ENCODE assay signal across 30 cellular contexts in the genomic region with DNA sequence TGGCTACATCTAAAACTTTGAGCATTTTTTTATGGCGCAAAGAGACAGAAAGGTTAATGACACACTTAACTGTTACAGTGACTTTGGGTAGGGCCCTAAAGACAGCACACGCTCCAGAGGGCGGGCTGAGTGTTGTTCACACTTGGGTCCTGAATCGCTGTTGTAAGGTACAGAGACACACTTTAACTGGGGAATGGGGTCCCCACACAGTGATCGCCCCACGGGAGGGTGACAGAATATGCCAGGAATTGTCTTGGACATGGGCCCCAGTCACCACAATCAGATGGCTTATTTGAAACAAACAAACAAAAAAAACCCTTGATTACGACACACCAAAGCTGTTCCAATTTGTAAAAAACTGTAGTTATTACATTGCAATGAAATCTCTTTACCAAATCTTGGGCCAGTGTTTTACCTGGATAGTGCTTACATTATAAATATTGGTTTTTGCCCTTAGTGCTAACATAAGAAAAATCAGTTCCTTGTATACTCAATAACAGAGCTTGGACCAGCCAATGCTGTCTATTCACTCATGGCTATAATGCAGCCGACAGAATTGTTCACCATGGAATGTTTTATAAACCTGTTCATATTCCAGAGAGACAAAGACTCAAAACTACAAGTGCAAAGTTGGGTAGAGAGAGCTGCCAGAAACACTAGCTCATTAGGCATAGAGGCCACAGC. TPM values are rescaled to one million over a fixed set of nuclear protein-coding genes. Genes with fewer than 3 reads are reported as not detected.
DNase-seq lines count a peak whose midpoint lies in the region; ATAC-seq and TF ChIP-seq lines count a peak whose summit lies in the region.
"Had no signal": no experiment of that assay in that cellular context is flagged by ENCODE, and none has a peak within 500 bp of the region (broad histone marks: within the 10 kb centered on the region; RNA-seq: fewer than 3 reads in every experiment).

No MANE protein-coding gene starts in this region.

- no peaks in the 10 kb centered on the region for H4K20me1 ChIP-seq in mammary epithelial cell (ENCODE audit: insufficient read depth, low read length)

- CTCF ChIA-PET in mammary epithelial cell (lab: Charles Lee; ENCODE audit: low non-redundant PET), result no interaction called here

- H3K27ac Mint-ChIP-seq in nephron progenitor cell, result peak overlapping the region; percentile 91
- H3K27ac Mint-ChIP-seq in activated CD4-positive, alpha-beta T cell treated with anti-CD3 and anti-CD28 coated beads, Interleukin-2, amount 10 ng/mL, durations not matched to agents 24 days and 14 days, result no peak overlapping the region
- H3K27ac Mint-ChIP-seq: activated naive CD8-positive, alpha-beta T cell treated with anti-CD3 and anti-CD28 coated beads, Interleukin-2, amount 50 U/mL, for 24 hours; CD4-positive, CD25-positive, alpha-beta regulatory T cell; T-helper 2 cell treated with Interferon-gamma antibody and Interleukin-4, amounts not matched to agents 5 μg/mL and 100 μg/mL, for 36 hours; type B pancreatic cell had no signal

- H3K4me1 ChIP-seq in mammary epithelial cell (ENCODE audit: insufficient read depth, low read length), result no peaks in the 10 kb centered on the region
- H3K4me1 ChIP-seq: body of pancreas, psoas muscle had no signal

- H3K4me2 ChIP-seq in mammary epithelial cell (ENCODE audit: insufficient read depth, low read depth, low read length), result no peak overlapping the region

- H3K9ac ChIP-seq in mammary epithelial cell (ENCODE audit: insufficient read depth, low read length), result no peak overlapping the region

- H2AFZ ChIP-seq in mammary epithelial cell (ENCODE audit: low read depth, low read length), result no peak overlapping the region

- intact Hi-C loops in mammary epithelial cell (cut with micrococcal nuclease), result no loop called here
- intact Hi-C loops in activated CD4-positive, alpha-beta T cell treated with anti-CD3 and anti-CD28 coated beads, Interleukin-2, amount 10 ng/mL, durations not matched to agents 24 days and 14 days (cut with micrococcal nuclease), result no loop called here

- H3K36me3 Mint-ChIP-seq in nephron progenitor cell (ENCODE audit: low read depth), result peaks cover 29% of the 10 kb centered on the region
- peaks cover 23% of the 10 kb centered on the region for H3K36me3 Mint-ChIP-seq in activated CD4-positive, alpha-beta T cell treated with anti-CD3 and anti-CD28 coated beads, Interleukin-2, amount 10 ng/mL, durations not matched to agents 24 days and 14 days (ENCODE audit: low read depth)

- in situ Hi-C loops in T47D (cut with HindIII; ENCODE audit: low pct_unique_long_range_greater_than_20kb, low sequenced_read_pairs) (no loop called here), mammary epithelial cell (cut with MboI; ENCODE audit: low sequenced_read_pairs in 2 of 2) (no loop called here)

- no peak overlapping the region for H3K4me3 Mint-ChIP-seq in nephron progenitor cell
- H3K4me3 Mint-ChIP-seq in activated CD4-positive, alpha-beta T cell treated with anti-CD3 and anti-CD28 coated beads, Interleukin-2, amount 10 ng/mL, durations not matched to agents 24 days and 14 days, result no peak overlapping the region
- H3K4me3 Mint-ChIP-seq: activated naive CD8-positive, alpha-beta T cell treated with anti-CD3 and anti-CD28 coated beads, Interleukin-2, amount 50 U/mL, for 24 hours; activated T-cell treated with anti-CD3 and anti-CD28 coated beads, Interleukin-2, amount 50 U/mL, for 4 hours; CD4-positive, CD25-positive, alpha-beta regulatory T cell; T-helper 2 cell treated with Interferon-gamma antibody and Interleukin-4, amounts not matched to agents 5 μg/mL and 100 μg/mL, for 36 hours; type B pancreatic cell had no signal

- ATAC-seq in GM21367 (IDR thresholded peaks at IDR 0.05; ENCODE audit: unreplicated experiment) (no peak), HG03571 (IDR thresholded peaks at IDR 0.05; ENCODE audit: unreplicated experiment) (no peak)
- ATAC-seq: activated naive CD8-positive, alpha-beta T cell treated with anti-CD3 and anti-CD28 coated beads, Interleukin-2, amount 50 U/mL, for 24 hours; activated T-cell treated with anti-CD3 and anti-CD28 coated beads, Interleukin-2, amount 50 U/mL, for 4 hours; body of pancreas; psoas muscle had no signal

- H3K9me3 ChIP-seq in mammary epithelial cell (replicated peaks; ENCODE audit: insufficient read depth, low read length), result no peaks in the 10 kb centered on the region
- H3K9me3 ChIP-seq: body of pancreas, neutrophil, psoas muscle, stomach had no signal

- DNase-seq in T47D (ENCODE audit: low read depth in 1 of 2, low spot score in 1 of 2) (peak; percentile 47 to 56), mammary epithelial cell (no peak), fibroblast of gingiva (ENCODE audit: low read depth) (peak; percentile 55), nephron progenitor cell (no peak), NAMALWA (ENCODE audit: low spot score) (no peak)
- no peak for DNase-seq in activated CD4-positive, alpha-beta T cell treated with anti-CD3 and anti-CD28 coated beads, Interleukin-2, amount 10 ng/mL, durations not matched to agents 24 days and 14 days
- DNase-seq: activated CD4-positive, alpha-beta T cell treated with anti-CD3 and anti-CD28 coated beads, Interleukin-2, amount 50 U/mL, for 1 hour; activated naive CD8-positive, alpha-beta T cell treated with anti-CD3 and anti-CD28 coated beads, Interleukin-2, amount 50 U/mL, for 24 hours; activated T-cell treated with anti-CD3 and anti-CD28 coated beads, Interleukin-2, amount 50 U/mL, for 4 hours; body of pancreas; CD4-positive, CD25-positive, alpha-beta regulatory T cell; cerebellar nuclear complex; dorsolateral prefrontal cortex; head of caudate nucleus; NCI-H1694 treated with DMSO at 0.1 percent for 48 hours; NCI-H2171; NCI-H526 treated with DMSO at 0.1 percent for 48 hours; psoas muscle; SHP77; small intestine; stimulated activated CD4-positive, alpha-beta T cell treated with anti-CD3 and anti-CD28 coated beads, Interleukin-1b, Interleukin-23, amount 100 ng/mL, for 48 hours; stimulated activated CD8-positive, alpha-beta memory T cell treated with anti-CD3 and anti-CD28 coated beads, Interleukin-4, amount 100 ng/mL, for 48 hours; stomach; WERI-Rb-1 had no signal

- WGBS in mammary epithelial cell (ENCODE audit: low coverage, missing lambda C conversion rate), result 94% methylated on average over 8 of the region's 8 CpGs

- H3K4me1 Mint-ChIP-seq in nephron progenitor cell, result peaks cover 7% of the 10 kb centered on the region
- peaks cover 2% of the 10 kb centered on the region for H3K4me1 Mint-ChIP-seq in activated CD4-positive, alpha-beta T cell treated with anti-CD3 and anti-CD28 coated beads, Interleukin-2, amount 10 ng/mL, durations not matched to agents 24 days and 14 days
- H3K4me1 Mint-ChIP-seq: activated naive CD8-positive, alpha-beta T cell treated with anti-CD3 and anti-CD28 coated beads, Interleukin-2, amount 50 U/mL, for 24 hours had no signal

- no peak overlapping the region for H3K4me3 ChIP-seq in mammary epithelial cell (replicated peaks in 1 of 3; ENCODE audit: insufficient read depth in 1 of 3, low read depth in 2 of 3, low read length in 3 of 3)
- H3K4me3 ChIP-seq: body of pancreas, dorsolateral prefrontal cortex, psoas muscle, stomach had no signal

- no TSS peak for BruUV-seq in mammary epithelial cell (replicated peaks; lab: Mats Ljungman, UMichigan)

- dilution Hi-C loops in mammary epithelial cell (cut with HindIII; ENCODE audit: low sequenced_read_pairs), result no loop called here

- peaks cover 21% of the 10 kb centered on the region for H3K36me3 ChIP-seq in mammary epithelial cell (ENCODE audit: insufficient read depth, low read length)

- no peaks in the 10 kb centered on the region for H3K27me3 Mint-ChIP-seq in nephron progenitor cell (ENCODE audit: low read depth, poor library complexity)
- H3K27me3 Mint-ChIP-seq in activated CD4-positive, alpha-beta T cell treated with anti-CD3 and anti-CD28 coated beads, Interleukin-2, amount 10 ng/mL, durations not matched to agents 24 days and 14 days, result no peaks in the 10 kb centered on the region
- H3K27me3 Mint-ChIP-seq: activated naive CD8-positive, alpha-beta T cell treated with anti-CD3 and anti-CD28 coated beads, Interleukin-2, amount 50 U/mL, for 24 hours; CD4-positive, CD25-positive, alpha-beta regulatory T cell; type B pancreatic cell had no signal

- no peaks in the 10 kb centered on the region for H3K9me3 Mint-ChIP-seq in nephron progenitor cell
- no peaks in the 10 kb centered on the region for H3K9me3 Mint-ChIP-seq in activated CD4-positive, alpha-beta T cell treated with anti-CD3 and anti-CD28 coated beads, Interleukin-2, amount 10 ng/mL, durations not matched to agents 24 days and 14 days
- H3K9me3 Mint-ChIP-seq: activated naive CD8-positive, alpha-beta T cell treated with anti-CD3 and anti-CD28 coated beads, Interleukin-2, amount 50 U/mL, for 24 hours; activated T-cell treated with anti-CD3 and anti-CD28 coated beads, Interleukin-2, amount 50 U/mL, for 4 hours; CD4-positive, CD25-positive, alpha-beta regulatory T cell; T-helper 2 cell treated with Interferon-gamma antibody and Interleukin-4, amounts not matched to agents 5 μg/mL and 100 μg/mL, for 36 hours had no signal

- no peaks in the 10 kb centered on the region for H3K27me3 ChIP-seq in mammary epithelial cell (ENCODE audit: insufficient read depth, low read length)
- H3K27me3 ChIP-seq: body of pancreas, dorsolateral prefrontal cortex, neutrophil, stomach had no signal

- H3K27ac ChIP-seq in mammary epithelial cell (ENCODE audit: insufficient read depth, low read depth, low read length), result no peak overlapping the region
- H3K27ac ChIP-seq: 22Rv1, body of pancreas, dorsolateral prefrontal cortex, neutrophil, psoas muscle, WERI-Rb-1 had no signal

- peaks cover 53% of the 10 kb centered on the region for H3K79me2 ChIP-seq in mammary epithelial cell (ENCODE audit: insufficient read depth, low read length)

- no peak for TF ChIP-seq CTCF in mammary epithelial cell (conservative IDR thresholded peaks at IDR 0.05 in 1 of 2, IDR thresholded peaks at IDR 0.05 in 1 of 2; ENCODE audit: extremely low read depth in 1 of 2, insufficient read depth in 1 of 2, low read depth in 1 of 2, low read length in 2 of 2)
- TF ChIP-seq CTCF in nephron progenitor cell (IDR thresholded peaks at IDR 0.05), result no peak

RNA-seq across cellular contexts. Expression of gene KCTD10, which starts 28.3 kb away (rescaled TPM):
- total RNA-seq in mammary epithelial cell, result 100 to 1,000 TPM in 1 of 2 donors, 10 to 100 TPM in 1; 71.2 to 125 TPM
- polyA plus RNA-seq in mammary epithelial cell, result 72.5 TPM
- polyA minus RNA-seq in mammary epithelial cell, result 126 TPM
- 47.5 and 48.5 TPM in 2 replicates for total RNA-seq in activated CD4-positive, alpha-beta T cell treated with anti-CD3 and anti-CD28 coated beads, Interleukin-2, amount 10 ng/mL, durations not matched to agents 24 days and 14 days

RNA-seq across cellular contexts. Expression of gene UBE3B, which starts 28.6 kb away (rescaled TPM):
- 10 to 100 TPM; 31.2 to 53.7 TPM for total RNA-seq in mammary epithelial cell
- 21.5 TPM for polyA plus RNA-seq in mammary epithelial cell
- polyA minus RNA-seq in mammary epithelial cell, result 103 TPM
- total RNA-seq in activated CD4-positive, alpha-beta T cell treated with anti-CD3 and anti-CD28 coated beads, Interleukin-2, amount 10 ng/mL, durations not matched to agents 24 days and 14 days, result 28.9 and 32.2 TPM in 2 replicates

Comparison
In these comparisons a context has a peak if more than half of its experiments do, and no peak if none do; other contexts are left out.
1. DNase-seq: peak in T47D (2 of 2) and fibroblast of gingiva (single experiment); none in mammary epithelial cell (single experiment), nephron progenitor cell (single experiment), NAMALWA (single experiment) and activated CD4-positive, alpha-beta T cell treated with anti-CD3 and anti-CD28 coated beads, Interleukin-2, amount 10 ng/mL, durations not matched to agents 24 days and 14 days (single experiment).